22 cellular contexts compared by ENCODE assay signal in genomic region chr10:80701706-80702105, GRCh38.
DNase-seq lines count a peak whose midpoint lies in the region; ATAC-seq, FAIRE-seq and TF ChIP-seq lines count a peak whose summit lies in the region.
"Had no signal": no experiment of that assay in that cellular context is flagged by ENCODE, and none has a peak within 500 bp of the region (broad histone marks: within the 10 kb centered on the region; RNA-seq: fewer than 3 reads in every experiment).

No MANE protein-coding gene starts in this region.

- POLR2A ChIA-PET in GM12878 (lab: Charles Lee), result no interaction called here
- POLR2A ChIA-PET in CD8-positive, alpha-beta T cell (lab: Charles Lee), result no interaction called here

- H3K27ac ChIP-seq in BLaER1 treated with 17β-estradiol and CSF1 and Interleukin-3, amounts not matched to agents 10 nM and 100 nM, result no peak overlapping the region
- H3K27ac ChIP-seq in GM23338 (ENCODE audit: low read depth) (no peak overlapping the region), GM12878 (ENCODE audit: control insufficient read depth, insufficient read depth) (no peak overlapping the region)
- H3K27ac ChIP-seq in CD8-positive, alpha-beta T cell (ENCODE audit: low read depth, low read length), result no peak overlapping the region
- H3K27ac ChIP-seq: SJSA1 had no signal

- CTCF ChIA-PET in GM12878 (lab: Yijun Ruan, JAX), result interaction anchor here (1.0 to 5.3 kb wide), 9 partner anchors 12 to 1170 kb away, joined by 3 to 72 read pairs (median 5); no protein-coding TSS in a partner anchor
- CTCF ChIA-PET in CD8-positive, alpha-beta T cell (lab: Charles Lee), result interaction anchor here (0.8 to 2.8 kb wide), 2 partner anchors 13 to 1639 kb away, joined by 3 to 19 read pairs; no protein-coding TSS in a partner anchor

- TF ChIP-seq EP300 in GM12878 (IDR thresholded peaks at IDR 0.05; ENCODE audit: borderline replicate concordance in 1 of 2, control insufficient read depth in 1 of 2, low read depth in 2 of 2, low read length in 2 of 2), result no peak

- 18% methylated on average over 2 of the region's 2 CpGs for WGBS in GM12878 (ENCODE audit: insufficient coverage, insufficient replicate concordance, low lambda C conversion rate, missing lambda C conversion rate)

- H3K27ac Mint-ChIP-seq in GM23338 (no peak overlapping the region), nephron progenitor cell (peak overlapping the region; percentile 39)
- no peak overlapping the region for H3K27ac Mint-ChIP-seq in CD8-positive, alpha-beta T cell
- H3K27ac Mint-ChIP-seq: B cell had no signal

- peak overlapping the region in 9 of 11 experiments; percentile 1 to 56 (median 35); a peak in 14 of 22 replicates for H3K4me2 ChIP-seq in BLaER1 treated with 17β-estradiol and CSF1 and Interleukin-3, amounts not matched to agents 10 nM and 100 nM
- H3K4me2 ChIP-seq in GM23338, result no peak overlapping the region
- no peak overlapping the region for H3K4me2 ChIP-seq in GM12878 (ENCODE audit: control insufficient read depth, insufficient read depth)

- TF ChIP-seq CTCF in GM23338 (conservative IDR thresholded peaks at IDR 0.05; ENCODE audit: low read depth in 2 of 2), result no peak
- no peak for TF ChIP-seq CTCF in GM12878 (IDR thresholded peaks at IDR 0.05 in 2 of 3, conservative IDR thresholded peaks at IDR 0.05 in 1 of 3; ENCODE audit: control insufficient read depth in 2 of 3, extremely low read depth in 1 of 3, insufficient read depth in 1 of 3, low read depth in 3 of 3, low read length in 3 of 3)
- no peak for TF ChIP-seq CTCF in nephron progenitor cell (IDR thresholded peaks at IDR 0.05)
- no peak for TF ChIP-seq CTCF in CD8-positive, alpha-beta T cell (IDR thresholded peaks at IDR 0.05)

- no peaks in the 10 kb centered on the region for H3F3A ChIP-seq in GM23338 (replicated peaks; ENCODE audit: low read depth)

- H3K9me3 Mint-ChIP-seq in GM23338 (no peaks in the 10 kb centered on the region), nephron progenitor cell (no peaks in the 10 kb centered on the region)
- peaks cover 3% of the 10 kb centered on the region for H3K9me3 Mint-ChIP-seq in CD8-positive, alpha-beta T cell

- ATAC-seq in GM23338 (no peak), GM12878 (no peak), GM19023 (IDR thresholded peaks at IDR 0.05; ENCODE audit: unreplicated experiment) (no peak)
- no peak for ATAC-seq in CD8-positive, alpha-beta T cell

- SMC1A ChIA-PET in GM12878 (lab: Charles Lee; ENCODE audit: uncharacterized antibody, unreplicated experiment), result interaction anchor here (0.9 to 2.7 kb wide), 9 partner anchors 37 to 479 kb away, joined by 3 to 13 read pairs (median 4); no protein-coding TSS in a partner anchor

- 0 out of 22 replicates have a peak, but pooled peaks cover 0 to 5% (median 0%) of the 10 kb centered on the region in 11 experiments for H3K9me3 ChIP-seq in BLaER1 treated with 17β-estradiol and CSF1 and Interleukin-3, amounts not matched to agents 10 nM and 100 nM (replicated peaks in 1 of 11)
- no peaks in the 10 kb centered on the region for H3K9me3 ChIP-seq in GM12878 (replicated peaks; ENCODE audit: control insufficient read depth, insufficient read depth, low read length)
- H3K9me3 ChIP-seq in CD8-positive, alpha-beta T cell (ENCODE audit: low read length), result no peaks in the 10 kb centered on the region
- H3K9me3 ChIP-seq: SJSA1 had no signal

- TF ChIP-seq RAD21 in GM12878 (IDR thresholded peaks at IDR 0.05; ENCODE audit: insufficient read depth, low read depth, low read length), result no peak

- H3K9me2 ChIP-seq in GM23338 (ENCODE audit: insufficient read depth), result no peaks in the 10 kb centered on the region

- no TSS peak for BruUV-seq in GM12878 (replicated peaks; lab: Mats Ljungman, UMichigan)

- no peak overlapping the region for H3K9ac ChIP-seq in BLaER1 treated with 17β-estradiol and CSF1 and Interleukin-3, amounts not matched to agents 10 nM and 100 nM
- no peak overlapping the region for H3K9ac ChIP-seq in GM12878 (ENCODE audit: control insufficient read depth, insufficient read depth, low read length)

- H3K4me3 ChIP-seq in BLaER1 treated with 17β-estradiol and CSF1 and Interleukin-3, amounts not matched to agents 10 nM and 100 nM, result no peak overlapping the region
- H3K4me3 ChIP-seq in GM23338 (no peak overlapping the region), GM12878 (no peak overlapping the region)
- no peak overlapping the region for H3K4me3 ChIP-seq in CD8-positive, alpha-beta T cell (ENCODE audit: low read depth, low read length)
- H3K4me3 ChIP-seq: SJSA1 had no signal

- no peaks in the 10 kb centered on the region for H3K27me3 ChIP-seq in BLaER1 treated with 17β-estradiol and CSF1 and Interleukin-3, amounts not matched to agents 10 nM and 100 nM
- H3K27me3 ChIP-seq in GM23338 (ENCODE audit: insufficient read depth) (no peaks in the 10 kb centered on the region), GM12878 (replicated peaks in 1 of 2; ENCODE audit: control insufficient read depth in 2 of 2, insufficient read depth in 2 of 2, low read length in 1 of 2) (no peaks in the 10 kb centered on the region)
- H3K27me3 ChIP-seq in CD8-positive, alpha-beta T cell (ENCODE audit: insufficient read depth, low read length), result no peaks in the 10 kb centered on the region
- H3K27me3 ChIP-seq: SJSA1 had no signal

- peaks cover 5% of the 10 kb centered on the region for H3K4me1 Mint-ChIP-seq in GM23338
- H3K4me1 Mint-ChIP-seq in nephron progenitor cell, result peaks cover 66% of the 10 kb centered on the region
- no peaks in the 10 kb centered on the region for H3K4me1 Mint-ChIP-seq in CD8-positive, alpha-beta T cell (ENCODE audit: low read depth)
- H3K4me1 Mint-ChIP-seq: B cell had no signal

- intact Hi-C loops in GM12878 (cut with micrococcal nuclease; ENCODE audit: unreplicated experiment), result no loop called here
- intact Hi-C loops in CD8-positive, alpha-beta T cell (cut with DNase I, micrococcal nuclease), result no loop called here

- H4K20me1 ChIP-seq in BLaER1 treated with 17β-estradiol and CSF1 and Interleukin-3, amounts not matched to agents 10 nM and 100 nM, result no peaks in the 10 kb centered on the region; a peak in 1 of 22 replicates
- H4K20me1 ChIP-seq in GM23338 (replicated peaks; ENCODE audit: insufficient read depth) (no peaks in the 10 kb centered on the region), GM12878 (ENCODE audit: control insufficient read depth, insufficient read depth) (no peaks in the 10 kb centered on the region)

- H3K27me3 Mint-ChIP-seq in GM23338 (ENCODE audit: insufficient read depth, low read depth, poor library complexity) (peaks cover 14% of the 10 kb centered on the region), nephron progenitor cell (ENCODE audit: low read depth, poor library complexity) (no peaks in the 10 kb centered on the region)
- H3K27me3 Mint-ChIP-seq in CD8-positive, alpha-beta T cell (ENCODE audit: low read depth), result peaks cover 3% of the 10 kb centered on the region

- in situ Hi-C loops in GM12878 (cut with MboI), result loop anchor here (5.0 kb wide), 2 partner anchors 226 to 316 kb away; no protein-coding TSS in a partner anchor

- no peak for FAIRE-seq in GM12878 (lab: Jason Lieb, UNC)
- FAIRE-seq: GM18507, H54, HTR-8/SVneo had no signal

- no peaks in the 10 kb centered on the region for H3K79me2 ChIP-seq in GM23338 (replicated peaks; ENCODE audit: insufficient read depth)
- no peaks in the 10 kb centered on the region for H3K79me2 ChIP-seq in GM12878 (ENCODE audit: control insufficient read depth, insufficient read depth, low read length)

- peaks cover 9 to 45% (median 35%) of the 10 kb centered on the region in 10 experiments; a peak in 19 of 20 replicates for H3K4me1 ChIP-seq in BLaER1 treated with 17β-estradiol and CSF1 and Interleukin-3, amounts not matched to agents 10 nM and 100 nM
- 0 out of 2 replicates have a peak, but pooled peaks cover 3% of the 10 kb centered on the region for H3K4me1 ChIP-seq in GM23338 (ENCODE audit: insufficient read depth)
- H3K4me1 ChIP-seq in GM12878 (ENCODE audit: control insufficient read depth, insufficient read depth, low read length), result no peaks in the 10 kb centered on the region; the same call in 1 of the 2 replicates
- peaks cover 4% of the 10 kb centered on the region for H3K4me1 ChIP-seq in CD8-positive, alpha-beta T cell (ENCODE audit: insufficient read depth, low read length)
- H3K4me1 ChIP-seq: SJSA1 had no signal

- H3K4me3 Mint-ChIP-seq in GM23338 (no peak overlapping the region), nephron progenitor cell (no peak overlapping the region)
- no peak overlapping the region for H3K4me3 Mint-ChIP-seq in CD8-positive, alpha-beta T cell
- H3K4me3 Mint-ChIP-seq: B cell had no signal

- TF ChIP-seq POLR2A in GM12878 (IDR thresholded peaks at IDR 0.05; ENCODE audit: low read depth, low read length), result no peak

- no peaks in the 10 kb centered on the region for H3K36me3 ChIP-seq in BLaER1 treated with 17β-estradiol and CSF1 and Interleukin-3, amounts not matched to agents 10 nM and 100 nM
- H3K36me3 ChIP-seq in GM23338 (ENCODE audit: insufficient read depth) (no peaks in the 10 kb centered on the region), GM12878 (ENCODE audit: control insufficient read depth in 2 of 2, insufficient read depth in 2 of 2, low read length in 1 of 2) (no peaks in the 10 kb centered on the region)
- no peaks in the 10 kb centered on the region for H3K36me3 ChIP-seq in CD8-positive, alpha-beta T cell (ENCODE audit: insufficient read depth, low read length)
- H3K36me3 ChIP-seq: SJSA1 had no signal

- RAD21 ChIA-PET in GM12878 (lab: Charles Lee; ENCODE audit: unreplicated experiment), result interaction anchor here (1.0 to 1.2 kb wide), 5 partner anchors 37 to 478 kb away, joined by 3 to 5 read pairs (median 3); no protein-coding TSS in a partner anchor

- DNase-seq in GM23338 (ENCODE audit: low spot score) (no peak), GM12878 (ENCODE audit: low read depth, low spot score) (no peak), nephron progenitor cell (no peak), T-helper 1 cell (no peak)
- no peak for DNase-seq in CD8-positive, alpha-beta T cell
- DNase-seq: DMS153, DND-41, NCI-H1105 treated with DMSO at 0.1 percent for 48 hours, NCI-H146, NCI-H1930, NCI-H2107, NCI-H446, NCI-H524 treated with DMSO at 0.1 percent for 48 hours, NCI-H774, Right ventricle myocardium superior had no signal

- H3K36me3 Mint-ChIP-seq in GM23338 (ENCODE audit: low read depth) (no peaks in the 10 kb centered on the region), nephron progenitor cell (ENCODE audit: low read depth) (no peaks in the 10 kb centered on the region)
- no peaks in the 10 kb centered on the region for H3K36me3 Mint-ChIP-seq in CD8-positive, alpha-beta T cell

- H2AFZ ChIP-seq in GM23338, result peak overlapping the region; percentile 72; the same call in 1 of the 2 replicates
- peak overlapping the region; percentile 3; the same call in 1 of the 2 replicates for H2AFZ ChIP-seq in GM12878 (ENCODE audit: control insufficient read depth, low read depth, low read length)

TF ChIP-seq in GM12878, 131 proteins besides CTCF, POLR2A, EP300 and RAD21 (continues in another document):
- TF ChIP-seq EED (IDR thresholded peaks at IDR 0.05; ENCODE audit: low read depth), result no peak
- no peak for TF ChIP-seq ZNF217 (IDR thresholded peaks at IDR 0.05)
- no peak for TF ChIP-seq TBL1XR1 (IDR thresholded peaks at IDR 0.05; ENCODE audit: low read depth, low read length)
- TF ChIP-seq RB1 (IDR thresholded peaks at IDR 0.05; ENCODE audit: borderline replicate concordance), result no peak
- TF ChIP-seq NFIC (IDR thresholded peaks at IDR 0.05; ENCODE audit: low read depth, low read length), result no peak
- TF ChIP-seq SP1 (IDR thresholded peaks at IDR 0.05; ENCODE audit: low read depth, low read length), result no peak

Comparison
In these comparisons a context has a peak if more than half of its experiments do, and no peak if none do; other contexts are left out.
1. H3K4me2 ChIP-seq: peak in BLaER1 treated with 17β-estradiol and CSF1 and Interleukin-3, amounts not matched to agents 10 nM and 100 nM (9 of 11); none in GM23338 (single experiment) and GM12878 (single experiment).